Comparison of ENCODE assay signal across 1 cellular context in genomic region chr9:83441390-83441789, GRCh38.
TF ChIP-seq lines count a peak whose summit lies in the region.

No MANE protein-coding gene starts in this region.

TF ChIP-seq in HepG2, 621 proteins besides CTCF, POLR2A, EP300 and RAD21 (continued from another document):
- TF ChIP-seq ZNF646 (CRISPR knock-in tag; IDR thresholded peaks at IDR 0.05) (no peak), ZNF354B (CRISPR knock-in tag; IDR thresholded peaks at IDR 0.05) (no peak), ZNF414 (CRISPR knock-in tag; IDR thresholded peaks at IDR 0.05) (no peak), IRX3 (CRISPR knock-in tag; IDR thresholded peaks at IDR 0.05; ENCODE audit: borderline replicate concordance, low read depth) (no peak), AGO1 (IDR thresholded peaks at IDR 0.05; ENCODE audit: low read depth, low read length, poor library complexity, severe bottlenecking) (no peak), ZFP37 (CRISPR knock-in tag; IDR thresholded peaks at IDR 0.05; ENCODE audit: borderline replicate concordance) (no peak), MAFG (CRISPR knock-in tag; IDR thresholded peaks at IDR 0.05) (no peak), ZSCAN9 (CRISPR knock-in tag; IDR thresholded peaks at IDR 0.05; ENCODE audit: borderline replicate concordance) (no peak), IRF2 (CRISPR knock-in tag; IDR thresholded peaks at IDR 0.05) (no peak), RBAK (CRISPR knock-in tag; IDR thresholded peaks at IDR 0.05) (no peak), ZNF180 (CRISPR knock-in tag; IDR thresholded peaks at IDR 0.05; ENCODE audit: borderline replicate concordance, low read depth) (no peak), ZSCAN21 (CRISPR knock-in tag; IDR thresholded peaks at IDR 0.05; ENCODE audit: borderline replicate concordance) (no peak), ZNF782 (CRISPR knock-in tag; IDR thresholded peaks at IDR 0.05; ENCODE audit: borderline replicate concordance) (no peak)
